ENCODE assay signal across 9 cellular contexts in the genomic region with DNA sequence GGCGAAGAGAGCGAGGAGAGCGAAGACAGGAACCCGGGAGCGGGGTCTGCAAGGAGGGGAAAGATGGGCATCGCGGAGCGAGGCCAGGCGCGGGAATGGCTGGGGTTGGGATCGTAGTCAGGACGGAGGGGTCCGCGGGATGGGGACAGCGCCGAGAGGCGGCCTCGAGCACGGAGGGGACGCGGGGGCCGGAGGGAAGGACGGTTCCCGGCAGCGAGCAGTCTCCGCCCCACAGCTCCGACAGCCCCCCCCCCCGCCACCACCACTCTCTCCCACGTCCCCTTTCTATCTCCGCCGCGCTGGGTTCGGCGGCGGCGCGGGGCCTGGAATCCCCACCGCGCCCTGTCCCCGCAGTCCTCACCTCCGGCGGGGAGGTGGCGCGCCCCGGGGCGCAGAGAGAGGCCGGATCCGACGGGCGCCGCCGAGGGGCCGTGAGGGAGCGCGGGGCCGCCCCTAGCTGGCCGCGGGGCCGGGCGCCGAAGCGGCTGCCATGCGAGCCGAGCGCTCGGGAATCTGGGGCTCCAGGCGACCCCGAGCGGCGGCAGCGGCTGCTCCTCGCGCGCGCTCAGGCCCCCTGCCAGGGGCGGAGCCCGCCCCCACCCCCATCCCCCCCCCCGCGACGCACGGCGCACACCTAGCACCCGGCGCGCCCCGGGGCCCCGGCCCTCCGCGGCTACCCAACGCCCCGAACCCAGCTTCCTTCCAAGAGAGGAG. TPM values are rescaled to one million over a fixed set of nuclear protein-coding genes. Genes with fewer than 3 reads are reported as not detected.
DNase-seq lines count a peak whose midpoint lies in the region; ATAC-seq, FAIRE-seq and TF ChIP-seq lines count a peak whose summit lies in the region.
"Had no signal": no experiment of that assay in that cellular context is flagged by ENCODE, and none has a peak within 500 bp of the region (broad histone marks: within the 10 kb centered on the region; RNA-seq: fewer than 3 reads in every experiment).

A gene with protein sequence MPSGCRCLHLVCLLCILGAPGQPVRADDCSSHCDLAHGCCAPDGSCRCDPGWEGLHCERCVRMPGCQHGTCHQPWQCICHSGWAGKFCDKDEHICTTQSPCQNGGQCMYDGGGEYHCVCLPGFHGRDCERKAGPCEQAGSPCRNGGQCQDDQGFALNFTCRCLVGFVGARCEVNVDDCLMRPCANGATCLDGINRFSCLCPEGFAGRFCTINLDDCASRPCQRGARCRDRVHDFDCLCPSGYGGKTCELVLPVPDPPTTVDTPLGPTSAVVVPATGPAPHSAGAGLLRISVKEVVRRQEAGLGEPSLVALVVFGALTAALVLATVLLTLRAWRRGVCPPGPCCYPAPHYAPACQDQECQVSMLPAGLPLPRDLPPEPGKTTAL (minus strand): TSS at position 515 of the 714 bp plus-strand sequence. CDS start 723 bp downstream, outside the sequence.

- peak within 1 kb of the TSS; percentile 6 to 92 (median 85) for H3K27ac Mint-ChIP-seq in naive thymus-derived CD4-positive, alpha-beta T cell
- peak within 1 kb of the TSS; percentile 57 for H3K27ac Mint-ChIP-seq in type B pancreatic cell

- no peak for FAIRE-seq in endothelial cell of umbilical vein (lab: Jason Lieb, UNC)

- H2AFZ ChIP-seq in DND-41 (ENCODE audit: low read depth, low read length) (no peak within 1 kb of the TSS), endothelial cell of umbilical vein (ENCODE audit: low read depth, low read length) (peak within 1 kb of the TSS; percentile 85)

- H3K27ac ChIP-seq in DND-41 (ENCODE audit: low read length) (no peak within 1 kb of the TSS), HUES6 (ENCODE audit: low read depth, low read length) (no peak within 1 kb of the TSS), endothelial cell of umbilical vein (ENCODE audit: insufficient read depth, low read depth, low read length) (no peak within 1 kb of the TSS)
- H3K27ac ChIP-seq in naive thymus-derived CD4-positive, alpha-beta T cell (ENCODE audit: low read depth, low read length), result peak within 1 kb of the TSS; percentile 63

- no peaks in the 10 kb centered on the region for H3K9me1 ChIP-seq in endothelial cell of umbilical vein (replicated peaks; ENCODE audit: control insufficient read depth, extremely low read depth, insufficient read depth, low read length)

- peak; percentile 12 for TF ChIP-seq POLR2A in endothelial cell of umbilical vein (IDR thresholded peaks at IDR 0.05; ENCODE audit: low read depth, low read length)

- intact Hi-C loops in endothelial cell of umbilical vein (cut with micrococcal nuclease), result loop anchor here (2.0 kb wide), 2 partner anchors 22 to 44 kb away; a partner anchor contains a TSS
- intact Hi-C loops in naive thymus-derived CD4-positive, alpha-beta T cell (cut with micrococcal nuclease), result loop anchor here (1.0 to 10.0 kb wide), 7 partner anchors 22 to 890 kb away; a partner anchor contains a TSS

- H3K9me3 ChIP-seq in DND-41 (ENCODE audit: insufficient read depth, low read length, severe bottlenecking) (no peaks in the 10 kb centered on the region), HUES6 (ENCODE audit: control insufficient read depth, insufficient read depth, low read depth, low read length) (no peaks in the 10 kb centered on the region), endothelial cell of umbilical vein (replicated peaks; ENCODE audit: control insufficient read depth, insufficient read depth, low read length) (no peaks in the 10 kb centered on the region)
- H3K9me3 ChIP-seq in naive thymus-derived CD4-positive, alpha-beta T cell (ENCODE audit: control insufficient read depth in 2 of 3, low read length in 3 of 3), result no peaks in the 10 kb centered on the region

- DNase-seq in DND-41 (no peak), endothelial cell of umbilical vein (ENCODE audit: low read depth, low spot score) (no peak), type B pancreatic cell (ENCODE audit: extremely low spot score, unreplicated experiment) (no peak), midbrain (lab: John Stamatoyannopoulos, UW) (no peak)
- DNase-seq in activated CD4-positive, alpha-beta T cell treated with anti-CD3 and anti-CD28 coated beads, Interleukin-2, amount 50 U/mL, for 48 hours, result peak; percentile 31 to 41
- peak in 8 of 9 donors; percentile 30 to 61 (median 42) for DNase-seq in naive thymus-derived CD4-positive, alpha-beta T cell

- H3K27me3 ChIP-seq in DND-41 (ENCODE audit: insufficient read depth, low read length, poor library complexity) (peaks cover 3% of the 10 kb centered on the region), HUES6 (ENCODE audit: control insufficient read depth, insufficient read depth, low read length) (peaks cover 25% of the 10 kb centered on the region), endothelial cell of umbilical vein (ENCODE audit: control insufficient read depth in 2 of 2, insufficient read depth in 2 of 2, low read length in 2 of 2) (peaks cover 8 to 17% of the 10 kb centered on the region in 2 experiments)
- no peaks in the 10 kb centered on the region for H3K27me3 ChIP-seq in naive thymus-derived CD4-positive, alpha-beta T cell (ENCODE audit: control insufficient read depth in 2 of 2, insufficient read depth in 2 of 2, low read length in 2 of 2)

- peaks cover 10 to 19% (median 12%) of the 10 kb centered on the region in 7 donors for H3K4me1 Mint-ChIP-seq in naive thymus-derived CD4-positive, alpha-beta T cell
- H3K4me1 Mint-ChIP-seq in type B pancreatic cell (ENCODE audit: unreplicated experiment), result peaks cover 16% of the 10 kb centered on the region

- no peaks in the 10 kb centered on the region for H3K4me1 ChIP-seq in DND-41 (ENCODE audit: insufficient read depth, low read length)
- peaks cover 4% of the 10 kb centered on the region for H3K4me1 ChIP-seq in HUES6 (ENCODE audit: control insufficient read depth, insufficient read depth, low read length)
- H3K4me1 ChIP-seq in endothelial cell of umbilical vein (ENCODE audit: control insufficient read depth, extremely low read depth, insufficient read depth, low read length), result peaks cover 9% of the 10 kb centered on the region
- peaks cover 6 to 7% of the 10 kb centered on the region in 2 donors for H3K4me1 ChIP-seq in naive thymus-derived CD4-positive, alpha-beta T cell (ENCODE audit: control insufficient read depth in 2 of 2, insufficient read depth in 2 of 2, low read length in 2 of 2)

- no peaks in the 10 kb centered on the region for H3K79me2 ChIP-seq in DND-41 (ENCODE audit: insufficient read depth, low read length)
- H3K79me2 ChIP-seq in endothelial cell of umbilical vein (ENCODE audit: control insufficient read depth, insufficient read depth, low read length), result no peaks in the 10 kb centered on the region

- no peaks in the 10 kb centered on the region for H3K9me3 Mint-ChIP-seq in naive thymus-derived CD4-positive, alpha-beta T cell
- H3K9me3 Mint-ChIP-seq in type B pancreatic cell, result no peaks in the 10 kb centered on the region

- CTCF ChIA-PET in endothelial cell of umbilical vein (lab: Charles Lee), result interaction anchor here (0.6 to 21.3 kb wide), 5 partner anchors 15 to 191 kb away, joined by 3 to 289 read pairs (median 4); a partner anchor contains a TSS
- CTCF ChIA-PET in naive thymus-derived CD4-positive, alpha-beta T cell (lab: Charles Lee), result interaction anchor here (1.2 kb wide), 1 partner anchor 52 kb away, joined by 4 read pairs; no protein-coding TSS in a partner anchor

- no TSS peak for BruUV-seq in endothelial cell of umbilical vein (replicated peaks; lab: Mats Ljungman, UMichigan)

- peak; percentile 21; the same call in 1 of the 3 replicates for ATAC-seq in DND-41 (ENCODE audit: insufficient read depth, low read depth)
- peak; percentile 61 for ATAC-seq in naive thymus-derived CD4-positive, alpha-beta T cell
- ATAC-seq in GM21526 (IDR thresholded peaks at IDR 0.05; ENCODE audit: low FRiP score, unreplicated experiment), result no peak

- H3K4me2 ChIP-seq in DND-41 (ENCODE audit: insufficient read depth, low read length) (no peak within 1 kb of the TSS), endothelial cell of umbilical vein (ENCODE audit: insufficient read depth, low read length) (peak within 1 kb of the TSS; percentile 73)

- H3K36me3 Mint-ChIP-seq in naive thymus-derived CD4-positive, alpha-beta T cell, result peaks cover 0 to 12% (median 0%) of the 10 kb centered on the region in 5 donors
- H3K36me3 Mint-ChIP-seq in type B pancreatic cell, result peaks cover 4% of the 10 kb centered on the region

- H3K4me3 ChIP-seq in DND-41 (ENCODE audit: low read depth in 1 of 2, low read length in 2 of 2) (no peak within 1 kb of the TSS), HUES6 (ENCODE audit: low read depth, low read length) (peak within 1 kb of the TSS; percentile 70), endothelial cell of umbilical vein (replicated peaks in 1 of 3; ENCODE audit: insufficient read depth in 1 of 3, low read depth in 1 of 3, low read length in 3 of 3) (peak within 1 kb of the TSS; percentile 46 to 62 (median 46))
- H3K4me3 ChIP-seq in naive thymus-derived CD4-positive, alpha-beta T cell (ENCODE audit: low read length), result peak within 1 kb of the TSS; percentile 69

- POLR2A ChIA-PET in endothelial cell of umbilical vein (lab: Charles Lee), result interaction anchor here (0.6 to 1.2 kb wide), 2 partner anchors 20 to 55 kb away, joined by 3 to 4 read pairs; a partner anchor contains a TSS
- POLR2A ChIA-PET in naive thymus-derived CD4-positive, alpha-beta T cell (lab: Charles Lee), result interaction anchor here (0.6 to 1.6 kb wide), 5 partner anchors 39 to 86 kb away, joined by 3 read pairs; a partner anchor contains a TSS

- TF ChIP-seq CTCF in DND-41 (IDR thresholded peaks at IDR 0.05; ENCODE audit: borderline replicate concordance, extremely low read depth, low read length, poor library complexity, severe bottlenecking) (no peak), endothelial cell of umbilical vein (IDR thresholded peaks at IDR 0.05; ENCODE audit: extremely low read depth in 1 of 2, insufficient read depth in 1 of 2, low read depth in 1 of 2, low read length in 2 of 2) (no peak), type B pancreatic cell (conservative IDR thresholded peaks at IDR 0.05) (no peak)

- peaks cover 17% of the 10 kb centered on the region for H3K36me3 ChIP-seq in DND-41 (ENCODE audit: insufficient read depth, low read length)
- H3K36me3 ChIP-seq in HUES6 (ENCODE audit: control insufficient read depth, insufficient read depth, low read length), result peaks cover 18% of the 10 kb centered on the region
- peaks cover 0 to 4% of the 10 kb centered on the region in 2 experiments for H3K36me3 ChIP-seq in endothelial cell of umbilical vein (ENCODE audit: control insufficient read depth in 2 of 2, extremely low read depth in 1 of 2, insufficient read depth in 2 of 2, low read length in 2 of 2)
- H3K36me3 ChIP-seq in naive thymus-derived CD4-positive, alpha-beta T cell (ENCODE audit: control insufficient read depth in 2 of 3, insufficient read depth in 3 of 3, low read length in 3 of 3), result peaks cover 0 to 12% (median 0%) of the 10 kb centered on the region in 3 experiments

- peaks cover 0 to 36% (median 0%) of the 10 kb centered on the region in 5 donors for H3K27me3 Mint-ChIP-seq in naive thymus-derived CD4-positive, alpha-beta T cell
- peaks cover 36% of the 10 kb centered on the region for H3K27me3 Mint-ChIP-seq in type B pancreatic cell

- dilution Hi-C loops in endothelial cell of umbilical vein (cut with MboI; ENCODE audit: extremely low pct_ligation_motif_present, low sequenced_read_pairs), result no loop called here

- H3K4me3 Mint-ChIP-seq in naive thymus-derived CD4-positive, alpha-beta T cell, result peak within 1 kb of the TSS; percentile 83 to 92 (median 88)
- peak within 1 kb of the TSS; percentile 88 for H3K4me3 Mint-ChIP-seq in type B pancreatic cell

- no peak within 1 kb of the TSS for H3K9ac ChIP-seq in DND-41 (ENCODE audit: low read depth, low read length)
- H3K9ac ChIP-seq in HUES6 (ENCODE audit: low read length), result peak within 1 kb of the TSS; percentile 18
- H3K9ac ChIP-seq in endothelial cell of umbilical vein (replicated peaks; ENCODE audit: extremely low read depth, insufficient read depth, low read length), result no peak within 1 kb of the TSS

- H4K20me1 ChIP-seq in DND-41 (ENCODE audit: insufficient read depth, low read length) (no peaks in the 10 kb centered on the region; the same call in 1 of the 2 replicates), endothelial cell of umbilical vein (replicated peaks; ENCODE audit: control insufficient read depth, extremely low read depth, insufficient read depth, low read length) (no peaks in the 10 kb centered on the region)

RNA-seq across cellular contexts. Expression of the gene that starts here (rescaled TPM):
- not detected in 2 replicates for total RNA-seq in endothelial cell of umbilical vein
- polyA plus RNA-seq in endothelial cell of umbilical vein, result 0.36 and 0.38 TPM in 2 replicates
- polyA plus RNA-seq in endothelial cell of umbilical vein (2011; cell fraction: cytosol; rRNA removed), result 0.28 and 0.32 TPM in 2 replicates
- 0.14 and 0.20 TPM in 2 replicates for polyA plus RNA-seq in endothelial cell of umbilical vein (2011; cell fraction: nucleus; rRNA removed)
- 0.15 and 0.31 TPM in 2 replicates for polyA plus RNA-seq in endothelial cell of umbilical vein (2012)
- polyA minus RNA-seq in endothelial cell of umbilical vein, result 0.76 TPM in 1 of 2 replicates, not detected in the other
- polyA minus RNA-seq in endothelial cell of umbilical vein (2011; cell fraction: cytosol; rRNA and poly(A)+ RNA removed), result 1.5 TPM
- not detected in 2 replicates for polyA minus RNA-seq in endothelial cell of umbilical vein (2011; cell fraction: nucleus; rRNA and poly(A)+ RNA removed)
- 1 to 10 TPM in 1 of 5 experiments, under 1 TPM in 4; 0.30 to 1.6 (median 0.53) TPM for total RNA-seq in naive thymus-derived CD4-positive, alpha-beta T cell
- polyA plus RNA-seq in naive thymus-derived CD4-positive, alpha-beta T cell, result 1 to 10 TPM in 1 of 2 donors, under 1 TPM in 1; 0.74 to 1.0 TPM
- total RNA-seq in type B pancreatic cell (ENCODE audit: low replicate concordance), result 3.3 and 3.4 TPM in 2 replicates
- total RNA-seq: NCI-H460 had no signal

Comparison
In these comparisons a context has a peak if more than half of its experiments do, and no peak if none do; other contexts are left out.
1. DNase-seq: peak in activated CD4-positive, alpha-beta T cell treated with anti-CD3 and anti-CD28 coated beads, Interleukin-2, amount 50 U/mL, for 48 hours (2 of 2) and naive thymus-derived CD4-positive, alpha-beta T cell (8 of 9); none in DND-41 (single experiment), endothelial cell of umbilical vein (single experiment), type B pancreatic cell (single experiment) and midbrain (single experiment).
2. H3K4me3 ChIP-seq: peak in HUES6 (single experiment), endothelial cell of umbilical vein (3 of 3) and naive thymus-derived CD4-positive, alpha-beta T cell (single experiment); none in DND-41 (0 of 2).